7 cellular contexts compared by ENCODE assay signal in genomic region chr2:10958452-10958851, GRCh38. TPM values are rescaled to one million over a fixed set of nuclear protein-coding genes. Genes with fewer than 3 reads are reported as not detected.
"Had no signal": no experiment of that assay in that cellular context is flagged by ENCODE, and none has a peak within 500 bp of the region (broad histone marks: within the 10 kb centered on the region; RNA-seq: fewer than 3 reads in every experiment).

No MANE protein-coding gene starts in this region.

RNA-seq across cellular contexts. Expression of gene KCNF1, which starts 46.7 kb away (rescaled TPM):
- total RNA-seq: activated CD4-positive, alpha-beta memory T cell treated with anti-CD3 and anti-CD28 coated beads for 36 hours; activated naive CD4-positive, alpha-beta T cell treated with anti-CD3 and anti-CD28 coated beads for 36 hours; activated naive CD8-positive, alpha-beta T cell treated with anti-CD3 and anti-CD28 coated beads, Interleukin-2, amount 10 ng/mL, durations not matched to agents 7 days and 5 days; left lobe of liver; naive thymus-derived CD8-positive, alpha-beta T cell; subcutaneous adipose tissue; T-helper 17 cell had no signal
- polyA plus RNA-seq: naive thymus-derived CD8-positive, alpha-beta T cell had no signal
